8 cellular contexts compared by ENCODE assay signal in the genomic region with DNA sequence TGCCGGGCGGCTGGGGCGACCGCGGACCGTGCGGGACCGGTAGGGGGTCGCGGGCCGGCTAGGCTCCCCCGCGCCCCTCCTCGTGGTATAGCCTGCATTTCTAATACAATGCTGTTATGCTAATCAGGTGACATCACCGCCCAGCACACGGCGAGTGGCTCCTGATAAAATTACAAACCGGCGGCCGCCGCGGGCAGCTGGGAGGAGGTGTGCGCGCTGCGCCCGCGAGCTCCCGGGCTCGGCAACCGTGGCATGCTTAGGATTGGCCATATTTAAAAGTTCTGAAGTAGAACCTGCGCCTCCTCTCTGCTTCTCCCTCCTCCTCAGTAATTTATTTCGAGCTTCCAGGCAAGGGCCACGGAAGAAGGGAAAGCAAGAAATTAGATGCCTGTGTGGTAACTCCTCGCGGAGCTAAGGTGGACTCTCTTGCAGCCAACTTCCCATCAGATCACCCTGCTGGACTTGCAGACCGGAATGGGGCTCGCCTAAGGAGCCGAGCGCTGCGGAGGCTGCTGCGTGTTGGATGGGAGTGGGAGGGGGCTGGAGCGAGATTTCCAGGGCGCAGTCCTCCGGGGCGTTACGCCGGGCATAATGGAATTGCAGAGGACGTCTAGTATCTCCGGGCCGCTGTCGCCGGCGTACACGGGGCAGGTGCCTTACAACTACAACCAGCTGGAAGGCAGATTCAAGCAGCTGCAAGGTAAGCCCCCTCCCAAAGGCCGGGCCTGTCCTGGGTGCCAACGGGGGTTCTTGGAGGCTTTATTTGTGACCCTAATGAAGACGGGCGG.
DNase-seq lines count a peak whose midpoint lies in the region; ATAC-seq and TF ChIP-seq lines count a peak whose summit lies in the region.

No MANE protein-coding gene starts in this region.

- H3K4me3 Mint-ChIP-seq in brain (peak overlapping the region; percentile 80 to 88 (median 86)), immature natural killer cell (peak overlapping the region; percentile 90 to 99 (median 98))

- H3K27me3 Mint-ChIP-seq in brain (peaks cover 36% of the 10 kb centered on the region), immature natural killer cell (ENCODE audit: low read depth in 3 of 3) (peaks cover 0 to 17% (median 6%) of the 10 kb centered on the region in 3 donors)

- peak; percentile 63 for DNase-seq in NCI-H1105 (lab: John Stamatoyannopoulos, UW)
- peak; percentile 37 for DNase-seq in T1000 (lab: John Stamatoyannopoulos, UW)
- DNase-seq in immature natural killer cell, result peak; percentile 53 to 66 (median 59)
- peak in 2 of 3 donors; percentile 48 to 60 for DNase-seq in stimulated activated CD4-positive, alpha-beta T cell treated with anti-CD3 and anti-CD28 coated beads, Interleukin-12 subunit alpha, Interleukin-12 subunit beta, amount 100 ng/mL, for 48 hours (ENCODE audit: low read depth in 2 of 3, low spot score in 1 of 3)
- DNase-seq in GM19240 (ENCODE audit: insufficient read length, low spot score), result no peak

- H3K9me3 Mint-ChIP-seq in brain, result no peaks in the 10 kb centered on the region
- H3K9me3 Mint-ChIP-seq in immature natural killer cell, result no peaks in the 10 kb centered on the region

- peaks cover 6% of the 10 kb centered on the region for H3K36me3 Mint-ChIP-seq in brain
- no peaks in the 10 kb centered on the region for H3K36me3 Mint-ChIP-seq in immature natural killer cell

- H3K27ac Mint-ChIP-seq in brain (peak overlapping the region; percentile 81 to 93 (median 86)), immature natural killer cell (peak overlapping the region; percentile 84 to 97 (median 92))

- ATAC-seq in HG02588 (IDR thresholded peaks at IDR 0.05; ENCODE audit: unreplicated experiment), result peak; percentile 53

- TF ChIP-seq CTCF in GM12875 (IDR thresholded peaks at IDR 0.05; ENCODE audit: borderline replicate concordance, insufficient read depth, low read depth, low read length), result no peak
- TF ChIP-seq CTCF in brain (conservative IDR thresholded peaks at IDR 0.05), result peak in 1 of 2 experiments; percentile 4

- H3K4me1 Mint-ChIP-seq in brain (peaks cover 75% of the 10 kb centered on the region), immature natural killer cell (peaks cover 46 to 62% of the 10 kb centered on the region in 2 donors)

- peak overlapping the region; percentile 76 for H3K4me3 ChIP-seq in GM12875 (ENCODE audit: low read depth, low read length)
